12 cellular contexts compared by ENCODE assay signal in genomic region chr19:18342090-18342632, GRCh38. TPM values are rescaled to one million over a fixed set of nuclear protein-coding genes. Genes with fewer than 3 reads are reported as not detected.
DNase-seq lines count a peak whose midpoint lies in the region; ATAC-seq, FAIRE-seq and TF ChIP-seq lines count a peak whose summit lies in the region.
"Had no signal": no experiment of that assay in that cellular context is flagged by ENCODE, and none has a peak within 500 bp of the region (broad histone marks: within the 10 kb centered on the region; RNA-seq: fewer than 3 reads in every experiment).

No MANE protein-coding gene starts in this region.

- H3K9me3 Mint-ChIP-seq in stimulated activated naive CD8-positive, alpha-beta T cell treated with anti-CD3 and anti-CD28 coated beads, Interleukin-15, Interleukin-2, amounts not matched to agents 100 ng/mL and 50 ng/mL, for 24 hours, result no peaks in the 10 kb centered on the region
- no peaks in the 10 kb centered on the region for H3K9me3 Mint-ChIP-seq in activated T-helper 2 cell treated with anti-CD3 and anti-CD28 coated beads, Interferon-gamma antibody, Interleukin-2, Interleukin-4, amounts not matched to agents 10 μg/mL and 5 μg/mL and 100 μg/mL, durations not matched to agents 14 hours and 24 hours and 36 hours
- no peaks in the 10 kb centered on the region for H3K9me3 Mint-ChIP-seq in mesothelial cell of epicardium

- peaks cover 19% of the 10 kb centered on the region for H3K4me1 Mint-ChIP-seq in stimulated activated naive CD8-positive, alpha-beta T cell treated with anti-CD3 and anti-CD28 coated beads, Interleukin-15, Interleukin-2, amounts not matched to agents 100 ng/mL and 50 ng/mL, for 24 hours (ENCODE audit: low read depth)
- peaks cover 6% of the 10 kb centered on the region for H3K4me1 Mint-ChIP-seq in activated T-helper 2 cell treated with anti-CD3 and anti-CD28 coated beads, Interferon-gamma antibody, Interleukin-2, Interleukin-4, amounts not matched to agents 10 μg/mL and 5 μg/mL and 100 μg/mL, durations not matched to agents 14 hours and 24 hours and 36 hours (ENCODE audit: low read depth)
- peaks cover 14% of the 10 kb centered on the region for H3K4me1 Mint-ChIP-seq in mesothelial cell of epicardium

- H3K27ac Mint-ChIP-seq in stimulated activated naive CD8-positive, alpha-beta T cell treated with anti-CD3 and anti-CD28 coated beads, Interleukin-15, Interleukin-2, amounts not matched to agents 100 ng/mL and 50 ng/mL, for 24 hours, result no peak overlapping the region
- no peak overlapping the region for H3K27ac Mint-ChIP-seq in activated T-helper 2 cell treated with anti-CD3 and anti-CD28 coated beads, Interferon-gamma antibody, Interleukin-2, Interleukin-4, amounts not matched to agents 10 μg/mL and 5 μg/mL and 100 μg/mL, durations not matched to agents 14 hours and 24 hours and 36 hours
- no peak overlapping the region for H3K27ac Mint-ChIP-seq in mesothelial cell of epicardium

- no peak for DNase-seq in stimulated activated naive CD8-positive, alpha-beta T cell treated with anti-CD3 and anti-CD28 coated beads, Interleukin-15, Interleukin-2, amounts not matched to agents 100 U/mL and 50 U/mL, for 24 hours
- no peak for DNase-seq in activated T-helper 2 cell treated with anti-CD3 and anti-CD28 coated beads, Interferon-gamma antibody, Interleukin-2, Interleukin-4, amounts not matched to agents 10 μg/mL and 5 μg/mL and 100 μg/mL, durations not matched to agents 14 hours and 24 hours and 36 hours (ENCODE audit: low spot score)
- DNase-seq in mesothelial cell of epicardium (ENCODE audit: low spot score in 2 of 2, unreplicated experiment in 2 of 2) (no peak), HTR-8/SVneo (ENCODE audit: insufficient read length, low spot score) (no peak), GDM1 (lab: John Stamatoyannopoulos, UW) (no peak)
- DNase-seq: mesendoderm, NCI-H1694 treated with DMSO at 0.1 percent for 48 hours, NCI-H82 had no signal

- ATAC-seq in stimulated activated naive CD8-positive, alpha-beta T cell treated with anti-CD3 and anti-CD28 coated beads, Interleukin-15, Interleukin-2, amounts not matched to agents 100 U/mL and 50 U/mL, for 24 hours, result no peak
- ATAC-seq in GM19351 (IDR thresholded peaks at IDR 0.05; ENCODE audit: unreplicated experiment), result no peak
- ATAC-seq in GM18505 (IDR thresholded peaks at IDR 0.05; ENCODE audit: unreplicated experiment), result no peak

- intact Hi-C loops in activated T-helper 2 cell treated with anti-CD3 and anti-CD28 coated beads, Interferon-gamma antibody, Interleukin-2, Interleukin-4, amounts not matched to agents 10 μg/mL and 5 μg/mL and 100 μg/mL, durations not matched to agents 14 hours and 24 hours and 36 hours (cut with micrococcal nuclease), result no loop called here

- TF ChIP-seq CTCF in mesothelial cell of epicardium (IDR thresholded peaks at IDR 0.05; ENCODE audit: unreplicated experiment), result no peak

- no peaks in the 10 kb centered on the region for H3K27me3 Mint-ChIP-seq in stimulated activated naive CD8-positive, alpha-beta T cell treated with anti-CD3 and anti-CD28 coated beads, Interleukin-15, Interleukin-2, amounts not matched to agents 100 ng/mL and 50 ng/mL, for 24 hours
- H3K27me3 Mint-ChIP-seq in activated T-helper 2 cell treated with anti-CD3 and anti-CD28 coated beads, Interferon-gamma antibody, Interleukin-2, Interleukin-4, amounts not matched to agents 10 μg/mL and 5 μg/mL and 100 μg/mL, durations not matched to agents 14 hours and 24 hours and 36 hours (ENCODE audit: low read depth), result no peaks in the 10 kb centered on the region
- no peaks in the 10 kb centered on the region for H3K27me3 Mint-ChIP-seq in mesothelial cell of epicardium (ENCODE audit: low read depth)

- no peak for FAIRE-seq in HTR-8/SVneo (lab: Jason Lieb, UNC)

- no peak for TF ChIP-seq POLR2A in GM18505 (IDR thresholded peaks at IDR 0.05; ENCODE audit: borderline replicate concordance, extremely low read depth, insufficient read depth, insufficient read length)

- peak overlapping the region; percentile 78 for H3K4me3 Mint-ChIP-seq in stimulated activated naive CD8-positive, alpha-beta T cell treated with anti-CD3 and anti-CD28 coated beads, Interleukin-15, Interleukin-2, amounts not matched to agents 100 ng/mL and 50 ng/mL, for 24 hours
- H3K4me3 Mint-ChIP-seq in activated T-helper 2 cell treated with anti-CD3 and anti-CD28 coated beads, Interferon-gamma antibody, Interleukin-2, Interleukin-4, amounts not matched to agents 10 μg/mL and 5 μg/mL and 100 μg/mL, durations not matched to agents 14 hours and 24 hours and 36 hours (ENCODE audit: low read depth), result peak overlapping the region; percentile 33
- H3K4me3 Mint-ChIP-seq in mesothelial cell of epicardium, result peak overlapping the region; percentile 72

- peaks cover 6% of the 10 kb centered on the region for H3K36me3 Mint-ChIP-seq in stimulated activated naive CD8-positive, alpha-beta T cell treated with anti-CD3 and anti-CD28 coated beads, Interleukin-15, Interleukin-2, amounts not matched to agents 100 ng/mL and 50 ng/mL, for 24 hours (ENCODE audit: low read depth)
- H3K36me3 Mint-ChIP-seq in activated T-helper 2 cell treated with anti-CD3 and anti-CD28 coated beads, Interferon-gamma antibody, Interleukin-2, Interleukin-4, amounts not matched to agents 10 μg/mL and 5 μg/mL and 100 μg/mL, durations not matched to agents 14 hours and 24 hours and 36 hours (ENCODE audit: low read depth), result peaks cover 19% of the 10 kb centered on the region
- peaks cover 8% of the 10 kb centered on the region for H3K36me3 Mint-ChIP-seq in mesothelial cell of epicardium

RNA-seq across cellular contexts. Expression of gene PGPEP1, which starts 1.8 kb away (rescaled TPM):
- total RNA-seq in activated T-helper 2 cell treated with anti-CD3 and anti-CD28 coated beads, Interferon-gamma antibody, Interleukin-2, Interleukin-4, amounts not matched to agents 10 μg/mL and 5 μg/mL and 100 μg/mL, durations not matched to agents 14 hours and 24 hours and 36 hours, result 24.9 and 29.4 TPM in 2 replicates
- 22.6 to 24.3 TPM (median 23.2 TPM) in 3 replicates for total RNA-seq in mesothelial cell of epicardium

RNA-seq across cellular contexts. Expression of gene LSM4, which starts 19.3 kb away (rescaled TPM):
- total RNA-seq in activated T-helper 2 cell treated with anti-CD3 and anti-CD28 coated beads, Interferon-gamma antibody, Interleukin-2, Interleukin-4, amounts not matched to agents 10 μg/mL and 5 μg/mL and 100 μg/mL, durations not matched to agents 14 hours and 24 hours and 36 hours, result 198 and 208 TPM in 2 replicates
- total RNA-seq in mesothelial cell of epicardium, result 112 to 119 TPM (median 114 TPM) in 3 replicates

RNA-seq across cellular contexts. Expression of gene GDF15, which starts 43.8 kb away (rescaled TPM):
- total RNA-seq in activated T-helper 2 cell treated with anti-CD3 and anti-CD28 coated beads, Interferon-gamma antibody, Interleukin-2, Interleukin-4, amounts not matched to agents 10 μg/mL and 5 μg/mL and 100 μg/mL, durations not matched to agents 14 hours and 24 hours and 36 hours, result not detected in 2 replicates
- total RNA-seq in mesothelial cell of epicardium, result 3.2 to 4.7 TPM (median 3.9 TPM) in 3 replicates

RNA-seq across cellular contexts. Expression of gene LRRC25, which starts 55.3 kb away (rescaled TPM):
- not detected in 2 replicates for total RNA-seq in activated T-helper 2 cell treated with anti-CD3 and anti-CD28 coated beads, Interferon-gamma antibody, Interleukin-2, Interleukin-4, amounts not matched to agents 10 μg/mL and 5 μg/mL and 100 μg/mL, durations not matched to agents 14 hours and 24 hours and 36 hours
- total RNA-seq in mesothelial cell of epicardium, result 0.18 to 0.29 TPM in 2 of 3 replicates, not detected in the other
- total RNA-seq: dermis microvascular lymphatic vessel endothelial cell had no signal
